Comparison of ENCODE assay signal across 25 cellular contexts in genomic region chr6:158150701-158151100, GRCh38. TPM values are rescaled to one million over a fixed set of nuclear protein-coding genes. Genes with fewer than 3 reads are reported as not detected.
DNase-seq lines count a peak whose midpoint lies in the region; ATAC-seq, FAIRE-seq and TF ChIP-seq lines count a peak whose summit lies in the region.
"Had no signal": no experiment of that assay in that cellular context is flagged by ENCODE, and none has a peak within 500 bp of the region (broad histone marks: within the 10 kb centered on the region; RNA-seq: fewer than 3 reads in every experiment).

No MANE protein-coding gene starts in this region.

- peaks cover 28% of the 10 kb centered on the region for H3K4me1 ChIP-seq in PC-3 (ENCODE audit: insufficient read depth, low read length)
- peaks cover 20% of the 10 kb centered on the region for H3K4me1 ChIP-seq in osteoblast (ENCODE audit: insufficient read depth, low read length)
- H3K4me1 ChIP-seq: gastroesophageal sphincter had no signal

- no peak for TF ChIP-seq CTCF in PC-3 (conservative IDR thresholded peaks at IDR 0.05; ENCODE audit: low read depth, low read length)
- no peak for TF ChIP-seq CTCF in bronchial epithelial cell (IDR thresholded peaks at IDR 0.05; ENCODE audit: insufficient read depth, low read length, severe bottlenecking)
- TF ChIP-seq CTCF in osteoblast (IDR thresholded peaks at IDR 0.05; ENCODE audit: extremely low read depth, low read depth, low read length): no peak

- no TSS peak for BruUV-seq in PC-3 (replicated peaks; lab: Mats Ljungman, UMichigan)

- H3K36me3 ChIP-seq in PC-3 (ENCODE audit: low read depth, low read length) (no peaks in the 10 kb centered on the region), bronchial epithelial cell (ENCODE audit: control insufficient read depth, insufficient read depth, low read length) (peaks cover 2% of the 10 kb centered on the region), osteoblast (ENCODE audit: insufficient read depth, low read length) (peaks cover 36% of the 10 kb centered on the region), H7 (replicated peaks; ENCODE audit: control insufficient read depth, insufficient read depth, low read length) (no peaks in the 10 kb centered on the region)

- H3K9ac ChIP-seq in PC-3 (ENCODE audit: low read length): no peak overlapping the region

- CTCF ChIA-PET in PC-3 (lab: Charles Lee): no interaction called here

- DNase-seq in H4 (ENCODE audit: low spot score) (peak; percentile 61), PC-3 (peak; percentile 86), bronchial epithelial cell (ENCODE audit: low read depth) (peak; percentile 91), osteoblast (ENCODE audit: insufficient read length, low spot score, missing footprints) (peak; percentile 78), H7 (no peak), DMS79 treated with DMSO at 0.1 percent for 48 hours (lab: John Stamatoyannopoulos, UW) (no peak), kidney tubule cell (ENCODE audit: low spot score) (no peak)
- DNase-seq: activated CD4-positive, alpha-beta T cell treated with anti-CD3 and anti-CD28 coated beads for 48 hours; activated CD8-positive, alpha-beta memory T cell treated with anti-CD3 and anti-CD28 coated beads, Interleukin-2, amount 50 U/mL, for 4 hours; activated gamma-delta T cell treated with Interleukin-2 at 50 U/mL for 16 hours; anterior cingulate cortex; naive thymus-derived CD4-positive, alpha-beta T cell; NCI-H2029 treated with DMSO at 0.1 percent for 48 hours; NCI-H510A treated with DMSO at 0.1 percent for 48 hours; posterior cingulate gyrus; stimulated activated CD4-positive, alpha-beta T cell treated with anti-CD3 and anti-CD28 coated beads, Interleukin-12 subunit alpha, Interleukin-12 subunit beta, amount 100 ng/mL, for 4 hours; stimulated activated naive CD4-positive, alpha-beta T cell; trophoblast cell had no signal

- H3K79me2 ChIP-seq in PC-3 (ENCODE audit: low read length) (no peaks in the 10 kb centered on the region), osteoblast (ENCODE audit: insufficient read depth, low read length) (peaks cover 8% of the 10 kb centered on the region)

- H4K20me1 ChIP-seq in PC-3 (ENCODE audit: low read length) (no peaks in the 10 kb centered on the region), osteoblast (ENCODE audit: insufficient read depth, low read length) (peaks cover 8% of the 10 kb centered on the region)

- no peak for FAIRE-seq in bronchial epithelial cell (lab: Jason Lieb, UNC)
- FAIRE-seq: colon, endometrium, HepG2 had no signal

- H3K9me3 ChIP-seq in PC-3 (ENCODE audit: low read length) (no peaks in the 10 kb centered on the region), osteoblast (ENCODE audit: low read depth, low read length) (no peaks in the 10 kb centered on the region)
- H3K9me3 ChIP-seq: gastroesophageal sphincter, SJSA1 had no signal

- H2AFZ ChIP-seq in PC-3 (ENCODE audit: low read length): no peak overlapping the region
- no peak overlapping the region for H2AFZ ChIP-seq in osteoblast (ENCODE audit: low read length)

- intact Hi-C loops in PC-3 (cut with micrococcal nuclease): loop anchor here (2.0 kb wide), 1 partner anchor 16 kb away; no protein-coding TSS in a partner anchor

- H3K27ac ChIP-seq in PC-3 (ENCODE audit: low read length) (peak overlapping the region; percentile 52), osteoblast (ENCODE audit: low read depth, low read length) (peak overlapping the region; percentile 89)
- H3K27ac ChIP-seq: gastroesophageal sphincter, SJSA1 had no signal

- no peaks in the 10 kb centered on the region for H3K9me2 ChIP-seq in PC-3 (replicated peaks; ENCODE audit: low read length)

- H3K4me3 ChIP-seq in PC-3 (ENCODE audit: low read length) (no peak overlapping the region), bronchial epithelial cell (ENCODE audit: low read depth, low read length) (no peak overlapping the region), osteoblast (ENCODE audit: insufficient read depth, low read length) (no peak overlapping the region), H7 (ENCODE audit: insufficient read depth, low read depth, low read length) (no peak overlapping the region)
- H3K4me3 ChIP-seq: gastroesophageal sphincter, lung, SJSA1 had no signal

- H3K27me3 ChIP-seq in PC-3 (ENCODE audit: low read length) (no peaks in the 10 kb centered on the region), bronchial epithelial cell (ENCODE audit: control insufficient read depth, insufficient read depth, low read length) (no peaks in the 10 kb centered on the region), osteoblast (ENCODE audit: insufficient read depth, low read length) (no peaks in the 10 kb centered on the region), H7 (ENCODE audit: control insufficient read depth, insufficient read depth, low read length) (no peaks in the 10 kb centered on the region)
- H3K27me3 ChIP-seq: gastroesophageal sphincter, SJSA1 had no signal

- no peaks in the 10 kb centered on the region for H3F3A ChIP-seq in PC-3 (ENCODE audit: low read length, unreplicated experiment)

- H3K4me2 ChIP-seq in PC-3 (ENCODE audit: low read length): peak overlapping the region; percentile 59; the same call in 1 of the 2 replicates
- H3K4me2 ChIP-seq in osteoblast (ENCODE audit: insufficient read depth, low read length): peak overlapping the region; percentile 64

- POLR2A ChIA-PET in PC-3 (lab: Charles Lee; ENCODE audit: unreplicated experiment): interaction anchor here (0.5 kb wide), 2 partner anchors 55 to 615 kb away, joined by 3 read pairs; no protein-coding TSS in a partner anchor

- peak; percentile 92 for ATAC-seq in PC-3
- no peak for ATAC-seq in HG02642 (IDR thresholded peaks at IDR 0.05; ENCODE audit: poor library complexity, unreplicated experiment)
- ATAC-seq: gastroesophageal sphincter; HepG2; naive thymus-derived CD4-positive, alpha-beta T cell had no signal

RNA-seq across cellular contexts. Expression of gene SERAC1, which starts 17.4 kb away (rescaled TPM):
- total RNA-seq in H4 (2014; rRNA removed; shearing (Covaris generic)): 0.78 and 3.5 TPM in 2 replicates
- 3.9 and 5.0 TPM in 2 replicates for total RNA-seq in PC-3 (2014; rRNA removed)
- total RNA-seq in bronchial epithelial cell: 12.1 and 15.1 TPM in 2 replicates
- 33.7 and 35.1 TPM in 2 replicates for total RNA-seq in osteoblast
- total RNA-seq in H7 (2014; rRNA removed; shearing (Covaris generic)): 14.4 and 19.2 TPM in 2 replicates

RNA-seq across cellular contexts. Expression of gene GTF2H5, which starts 17.4 kb away (rescaled TPM):
- total RNA-seq in H4 (2014; rRNA removed; shearing (Covaris generic)): 5.7 and 7.8 TPM in 2 replicates
- 2.8 and 3.0 TPM in 2 replicates for total RNA-seq in PC-3 (2014; rRNA removed)
- total RNA-seq in bronchial epithelial cell: 4.2 and 6.5 TPM in 2 replicates
- total RNA-seq in osteoblast: 6.2 and 7.2 TPM in 2 replicates
- 4.4 and 5.6 TPM in 2 replicates for total RNA-seq in H7 (2014; rRNA removed; shearing (Covaris generic))

Comparison
In these comparisons a context has a peak if more than half of its experiments do, and no peak if none do; other contexts are left out.
1. DNase-seq: peak in H4 (single experiment), PC-3 (single experiment), bronchial epithelial cell (single experiment) and osteoblast (single experiment); none in H7 (single experiment), DMS79 treated with DMSO at 0.1 percent for 48 hours (single experiment) and kidney tubule cell (single experiment).